34 cellular contexts compared by ENCODE assay signal in genomic region chr1:62672029-62672428, GRCh38.
"Had no signal": no experiment of that assay in that cellular context is flagged by ENCODE, and none has a peak within 500 bp of the region (broad histone marks: within the 10 kb centered on the region; RNA-seq: fewer than 3 reads in every experiment).

No MANE protein-coding gene starts in this region.

- H3K27me3 ChIP-seq: adrenal gland, body of pancreas, brain microvascular endothelial cell, breast epithelium had no signal

- FAIRE-seq: TTC549 had no signal

- H3K9me3 ChIP-seq: adrenal gland, body of pancreas, breast epithelium had no signal

- DNase-seq: activated B cell treated with CpG ODN at 0.5 μM for 24 hours; activated CD4-positive, alpha-beta memory T cell treated with anti-CD3 and anti-CD28 coated beads, Interleukin-2, amount 10 ng/mL, durations not matched to agents 7 days and 5 days; activated CD4-positive, alpha-beta T cell treated with anti-CD3 and anti-CD28 coated beads for 48 hours; activated CD4-positive, alpha-beta T cell treated with anti-CD3 and anti-CD28 coated beads, Interleukin-2, amount 10 ng/mL, durations not matched to agents 7 days and 5 days; activated CD4-positive, alpha-beta T cell treated with anti-CD3 and anti-CD28 coated beads, Interleukin-2, amount 50 U/mL, for 48 hours; activated CD4-positive, CD25-positive, alpha-beta regulatory T cell treated with anti-CD3 and anti-CD28 coated beads, Interleukin-2, amount 50 U/mL, for 72 hours; activated CD8-positive, alpha-beta memory T cell treated with anti-CD3 and anti-CD28 coated beads for 24 hours; activated CD8-positive, alpha-beta memory T cell treated with anti-CD3 and anti-CD28 coated beads, Interleukin-2, amount 10 ng/mL, durations not matched to agents 7 days and 5 days; activated CD8-positive, alpha-beta memory T cell treated with anti-CD3 and anti-CD28 coated beads, Interleukin-2, amount 50 U/mL, for 48 hours; activated CD8-positive, alpha-beta T cell treated with anti-CD3 and anti-CD28 coated beads, Interleukin-2, amount 10 ng/mL, durations not matched to agents 7 days and 5 days; activated effector memory CD4-positive, alpha-beta T cell treated with Interleukin-2 at 50 U/mL for 16 hours; activated gamma-delta T cell; activated naive CD4-positive, alpha-beta T cell; activated naive CD4-positive, alpha-beta T cell treated with anti-CD3 and anti-CD28 coated beads for 36 hours; activated naive CD4-positive, alpha-beta T cell treated with anti-CD3 and anti-CD28 coated beads, Interleukin-2, amount 50 U/mL, for 16 hours; activated naive CD8-positive, alpha-beta T cell treated with anti-CD3 and anti-CD28 coated beads for 36 hours; activated T-cell treated with anti-CD3 and anti-CD28 coated beads, Interleukin-2, amount 50 U/mL, for 24 hours; activated T-cell treated with anti-CD3 and anti-CD28 coated beads, Interleukin-2, amount 50 U/mL, for 48 hours; adrenal gland; amniotic stem cell; aorta; body of pancreas; brain microvascular endothelial cell; central memory CD4-positive, alpha-beta T cell; T-helper 1 cell; T-helper 2 cell; T-helper 9 cell had no signal

- H3K4me1 ChIP-seq: breast epithelium had no signal

- ATAC-seq: activated CD8-positive, alpha-beta memory T cell treated with anti-CD3 and anti-CD28 coated beads, Interleukin-2, amount 10 ng/mL, durations not matched to agents 7 days and 5 days; activated CD8-positive, alpha-beta T cell treated with anti-CD3 and anti-CD28 coated beads, Interleukin-2, amount 10 ng/mL, durations not matched to agents 7 days and 5 days; activated naive CD4-positive, alpha-beta T cell treated with anti-CD3 and anti-CD28 coated beads, Interleukin-2, amount 50 U/mL, for 72 hours; body of pancreas had no signal

- H3K4me3 ChIP-seq: adrenal gland, body of pancreas, breast epithelium had no signal

- H3K4me3 Mint-ChIP-seq: activated B cell treated with CpG ODN at 0.5 μM for 24 hours; activated CD4-positive, alpha-beta memory T cell treated with anti-CD3 and anti-CD28 coated beads, Interleukin-2, amount 10 ng/mL, durations not matched to agents 7 days and 5 days; activated CD4-positive, alpha-beta T cell treated with anti-CD3 and anti-CD28 coated beads, Interleukin-2, amount 10 ng/mL, durations not matched to agents 7 days and 5 days; activated CD8-positive, alpha-beta memory T cell treated with anti-CD3 and anti-CD28 coated beads, Interleukin-2, amount 10 ng/mL, durations not matched to agents 7 days and 5 days; activated CD8-positive, alpha-beta T cell treated with anti-CD3 and anti-CD28 coated beads, Interleukin-2, amount 10 ng/mL, durations not matched to agents 7 days and 5 days; activated naive CD4-positive, alpha-beta T cell treated with anti-CD3 and anti-CD28 coated beads for 36 hours; activated naive CD8-positive, alpha-beta T cell treated with anti-CD3 and anti-CD28 coated beads for 36 hours; activated T-cell treated with anti-CD3 and anti-CD28 coated beads, Interleukin-2, amount 50 U/mL, for 24 hours; T-helper 1 cell treated with Interleukin-12 subunit alpha and Interleukin-12 subunit beta and Interleukin-4 antibody, amounts not matched to agents 30 μg/mL and 1 μg/mL, for 36 hours; T-helper 2 cell treated with Interferon-gamma antibody and Interleukin-4, amounts not matched to agents 5 μg/mL and 100 μg/mL, for 36 hours had no signal

- H3K4me1 Mint-ChIP-seq: activated B cell treated with CpG ODN at 0.5 μM for 24 hours; activated CD4-positive, alpha-beta memory T cell treated with anti-CD3 and anti-CD28 coated beads, Interleukin-2, amount 10 ng/mL, durations not matched to agents 7 days and 5 days; activated CD4-positive, alpha-beta T cell treated with anti-CD3 and anti-CD28 coated beads, Interleukin-2, amount 10 ng/mL, durations not matched to agents 7 days and 5 days; activated CD8-positive, alpha-beta memory T cell treated with anti-CD3 and anti-CD28 coated beads, Interleukin-2, amount 10 ng/mL, durations not matched to agents 7 days and 5 days had no signal

- H3K36me3 Mint-ChIP-seq: activated CD8-positive, alpha-beta memory T cell treated with anti-CD3 and anti-CD28 coated beads, Interleukin-2, amount 10 ng/mL, durations not matched to agents 7 days and 5 days; activated naive CD4-positive, alpha-beta T cell treated with anti-CD3 and anti-CD28 coated beads, Interleukin-2, amount 50 U/mL, for 72 hours had no signal

- H3K9me3 Mint-ChIP-seq: activated CD4-positive, alpha-beta memory T cell treated with anti-CD3 and anti-CD28 coated beads, Interleukin-2, amount 10 ng/mL, durations not matched to agents 7 days and 5 days; activated CD4-positive, alpha-beta T cell treated with anti-CD3 and anti-CD28 coated beads, Interleukin-2, amount 10 ng/mL, durations not matched to agents 7 days and 5 days; activated naive CD4-positive, alpha-beta T cell treated with anti-CD3 and anti-CD28 coated beads for 36 hours; activated naive CD4-positive, alpha-beta T cell treated with anti-CD3 and anti-CD28 coated beads, Interleukin-2, amount 50 U/mL, for 72 hours; activated naive CD8-positive, alpha-beta T cell treated with anti-CD3 and anti-CD28 coated beads for 36 hours; activated T-cell treated with anti-CD3 and anti-CD28 coated beads, Interleukin-2, amount 50 U/mL, for 24 hours; activated T-helper 2 cell treated with anti-CD3 and anti-CD28 coated beads, Interferon-gamma antibody, Interleukin-2, Interleukin-4, amounts not matched to agents 10 μg/mL and 5 μg/mL and 100 μg/mL, durations not matched to agents 14 hours and 24 hours and 36 hours; T-helper 1 cell treated with Interleukin-12 subunit alpha and Interleukin-12 subunit beta and Interleukin-4 antibody, amounts not matched to agents 30 μg/mL and 1 μg/mL, for 36 hours; T-helper 2 cell treated with Interferon-gamma antibody and Interleukin-4, amounts not matched to agents 5 μg/mL and 100 μg/mL, for 36 hours had no signal

- H3K27ac ChIP-seq: adrenal gland, body of pancreas, brain microvascular endothelial cell, breast epithelium, VCaP had no signal

- H3K36me3 ChIP-seq: adrenal gland, breast epithelium had no signal

- H3K27ac Mint-ChIP-seq: activated B cell treated with CpG ODN at 0.5 μM for 24 hours; activated CD4-positive, alpha-beta memory T cell treated with anti-CD3 and anti-CD28 coated beads, Interleukin-2, amount 10 ng/mL, durations not matched to agents 7 days and 5 days; activated CD4-positive, alpha-beta T cell treated with anti-CD3 and anti-CD28 coated beads, Interleukin-2, amount 10 ng/mL, durations not matched to agents 7 days and 5 days; activated CD8-positive, alpha-beta memory T cell treated with anti-CD3 and anti-CD28 coated beads, Interleukin-2, amount 10 ng/mL, durations not matched to agents 7 days and 5 days; activated CD8-positive, alpha-beta T cell treated with anti-CD3 and anti-CD28 coated beads, Interleukin-2, amount 10 ng/mL, durations not matched to agents 7 days and 5 days; activated naive CD4-positive, alpha-beta T cell treated with anti-CD3 and anti-CD28 coated beads for 36 hours; activated naive CD4-positive, alpha-beta T cell treated with anti-CD3 and anti-CD28 coated beads, Interleukin-2, amount 50 U/mL, for 72 hours; activated naive CD8-positive, alpha-beta T cell treated with anti-CD3 and anti-CD28 coated beads for 36 hours; activated T-cell treated with anti-CD3 and anti-CD28 coated beads, Interleukin-2, amount 50 U/mL, for 24 hours; activated T-helper 2 cell treated with anti-CD3 and anti-CD28 coated beads, Interferon-gamma antibody, Interleukin-2, Interleukin-4, amounts not matched to agents 10 μg/mL and 5 μg/mL and 100 μg/mL, durations not matched to agents 14 hours and 24 hours and 36 hours; T-helper 1 cell treated with Interleukin-12 subunit alpha and Interleukin-12 subunit beta and Interleukin-4 antibody, amounts not matched to agents 30 μg/mL and 1 μg/mL, for 36 hours; T-helper 2 cell treated with Interferon-gamma antibody and Interleukin-4, amounts not matched to agents 5 μg/mL and 100 μg/mL, for 36 hours had no signal

- H3K27me3 Mint-ChIP-seq: activated B cell treated with CpG ODN at 0.5 μM for 24 hours; activated CD4-positive, alpha-beta memory T cell treated with anti-CD3 and anti-CD28 coated beads, Interleukin-2, amount 10 ng/mL, durations not matched to agents 7 days and 5 days; activated T-cell treated with anti-CD3 and anti-CD28 coated beads, Interleukin-2, amount 50 U/mL, for 24 hours had no signal
